ENCODE assay signal across 13 cellular contexts in the genomic region with DNA sequence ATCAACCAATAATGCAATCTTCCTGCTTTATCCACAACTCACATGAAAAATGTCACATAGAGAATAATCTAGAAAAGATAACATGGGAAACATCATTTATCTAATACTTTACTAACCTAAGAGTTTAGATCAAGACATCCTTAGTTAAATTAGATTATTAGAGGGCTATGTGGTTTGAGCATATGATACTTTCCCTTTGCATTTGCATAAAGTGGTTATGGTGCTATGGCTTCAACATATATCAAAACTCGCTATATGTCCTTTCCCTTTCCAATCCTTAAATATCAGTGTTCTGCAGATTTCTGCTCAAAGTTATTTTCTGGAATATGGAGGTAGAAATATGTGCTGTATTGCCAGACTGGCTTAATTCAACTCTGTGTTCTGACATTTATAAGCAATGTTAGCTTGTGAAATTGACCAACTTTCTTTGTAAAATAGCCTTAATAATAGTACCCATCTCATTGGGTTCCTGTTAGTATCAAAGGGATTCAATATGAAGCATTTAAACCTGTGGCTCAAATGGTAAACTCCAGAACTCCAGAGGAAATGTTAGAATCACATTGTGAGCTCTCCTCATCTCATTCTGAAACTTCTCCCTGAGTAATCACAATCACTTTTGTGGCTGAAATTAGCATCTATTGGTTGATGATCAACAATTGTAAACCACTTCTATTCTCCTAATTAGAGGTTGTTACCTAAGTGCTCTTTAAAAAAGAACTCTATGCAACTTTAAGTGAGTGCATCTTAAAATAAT.
DNase-seq lines count a peak whose midpoint lies in the region; ATAC-seq and TF ChIP-seq lines count a peak whose summit lies in the region.
"Had no signal": no experiment of that assay in that cellular context is flagged by ENCODE, and none has a peak within 500 bp of the region (broad histone marks: within the 10 kb centered on the region; RNA-seq: fewer than 3 reads in every experiment).

No MANE protein-coding gene starts in this region.

- no peak overlapping the region for H3K4me3 ChIP-seq in tibial nerve
- H3K4me3 ChIP-seq: gastroesophageal sphincter, prostate gland had no signal

- no TSS peak for BruUV-seq in MCF 10A (replicated peaks; lab: Mats Ljungman, UMichigan)

- TF ChIP-seq CTCF in tibial nerve (IDR thresholded peaks at IDR 0.05) = no peak
- TF ChIP-seq CTCF in MCF 10A (IDR thresholded peaks at IDR 0.05; ENCODE audit: unreplicated experiment) = no peak

- no peaks in the 10 kb centered on the region for H3K4me1 ChIP-seq in tibial nerve

- no peaks in the 10 kb centered on the region for H3K27me3 Mint-ChIP-seq in MCF 10A (ENCODE audit: insufficient read depth, unreplicated experiment)

- CTCF ChIA-PET in MCF 10A (lab: Yijun Ruan, JAX) = interaction anchor here (0.7 kb wide), 1 partner anchor 578 kb away, joined by 4 read pairs; no protein-coding TSS in a partner anchor

- H3K4me1 Mint-ChIP-seq in MCF 10A (ENCODE audit: insufficient read depth, unreplicated experiment) = no peaks in the 10 kb centered on the region

- POLR2A ChIA-PET in MCF 10A (lab: Yijun Ruan, JAX) = no interaction called here

- WGBS in tibial nerve, 2 donors = 91 to 100% methylated on average over 1 of the region's 1 CpG

- no peak overlapping the region for H3K27ac ChIP-seq in tibial nerve
- H3K27ac ChIP-seq: prostate gland had no signal

- H3K9me3 Mint-ChIP-seq in MCF 10A (ENCODE audit: unreplicated experiment) = no peaks in the 10 kb centered on the region

- ATAC-seq in GM18858 (IDR thresholded peaks at IDR 0.05; ENCODE audit: unreplicated experiment) (peak; percentile 79), GM21381 (IDR thresholded peaks at IDR 0.05; ENCODE audit: unreplicated experiment) (peak; percentile 92), HG02870 (IDR thresholded peaks at IDR 0.05; ENCODE audit: unreplicated experiment) (peak; percentile 89), HG03442 (IDR thresholded peaks at IDR 0.05; ENCODE audit: unreplicated experiment) (peak; percentile 78)
- ATAC-seq: gastroesophageal sphincter had no signal

- intact Hi-C loops in MCF 10A (cut with micrococcal nuclease) = no loop called here

- no peaks in the 10 kb centered on the region for H3K9me3 ChIP-seq in tibial nerve
- H3K9me3 ChIP-seq: gastroesophageal sphincter, prostate gland had no signal

- no peak overlapping the region for H3K4me3 Mint-ChIP-seq in MCF 10A (ENCODE audit: unreplicated experiment)

- DNase-seq in tibial nerve (ENCODE audit: low spot score in 2 of 2) (no peak), MCF 10A (ENCODE audit: unreplicated experiment) (no peak), glomerular visceral epithelial cell (ENCODE audit: extremely low spot score) (no peak), Kasumi-1 (lab: John Stamatoyannopoulos, UW) (no peak)
- DNase-seq: activated CD4-positive, alpha-beta T cell treated with anti-CD3 and anti-CD28 coated beads for 48 hours; DMS153; NCI-H2227 treated with DMSO at 0.1 percent for 48 hours had no signal

- H3K27me3 ChIP-seq in tibial nerve = no peaks in the 10 kb centered on the region
- H3K27me3 ChIP-seq: gastroesophageal sphincter had no signal

- no peak for TF ChIP-seq EP300 in tibial nerve (IDR thresholded peaks at IDR 0.05)

- H3K36me3 Mint-ChIP-seq in MCF 10A (ENCODE audit: insufficient read depth, unreplicated experiment) = no peaks in the 10 kb centered on the region

- H3K27ac Mint-ChIP-seq in MCF 10A (ENCODE audit: low read depth, unreplicated experiment) = no peak overlapping the region

- TF ChIP-seq POLR2A in tibial nerve (IDR thresholded peaks at IDR 0.05) = no peak

- no peaks in the 10 kb centered on the region for H3K36me3 ChIP-seq in tibial nerve
- H3K36me3 ChIP-seq: gastroesophageal sphincter, prostate gland had no signal
